Comparison of ENCODE assay signal across 9 cellular contexts in the genomic region with DNA sequence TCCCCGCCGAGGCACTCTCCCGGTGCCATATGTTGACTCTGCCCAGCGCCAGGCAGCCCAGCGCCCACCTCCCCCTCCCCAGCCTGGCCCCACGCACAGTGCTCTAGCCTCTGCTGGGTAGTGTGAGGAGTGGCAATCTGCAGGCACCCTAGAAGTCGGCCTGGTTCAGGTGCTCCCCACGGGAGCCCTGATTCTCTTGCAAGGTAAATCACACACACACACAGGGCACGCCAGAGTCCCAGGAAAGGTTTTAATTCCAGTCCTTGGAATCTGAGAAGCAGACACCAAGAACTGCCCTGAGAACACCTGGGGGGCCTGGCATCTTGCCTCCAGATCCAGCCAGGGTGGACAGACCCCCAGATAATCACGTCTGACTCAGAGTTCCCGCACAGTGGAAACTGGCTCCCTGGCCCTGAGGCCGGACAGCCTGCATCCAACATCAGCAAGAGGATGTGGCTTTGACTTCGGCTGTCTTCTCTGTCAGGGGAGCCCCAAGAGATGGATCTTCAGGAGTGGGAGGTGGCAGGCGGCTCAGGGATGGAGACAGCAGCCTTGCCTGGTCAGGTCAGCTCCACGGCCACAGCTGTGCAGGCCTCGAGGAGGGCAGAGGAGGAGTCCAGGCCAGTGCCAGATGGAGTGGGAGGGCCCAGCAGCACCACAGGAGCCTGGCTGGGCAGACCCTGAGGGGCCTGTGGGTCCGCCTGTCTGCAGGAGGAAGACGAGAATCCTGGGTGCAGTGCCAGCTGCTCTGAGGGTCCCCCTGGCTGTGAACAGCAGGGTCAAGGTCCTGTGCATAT. TPM values are rescaled to one million over a fixed set of nuclear protein-coding genes. Genes with fewer than 3 reads are reported as not detected.
DNase-seq lines count a peak whose midpoint lies in the region; ATAC-seq, FAIRE-seq and TF ChIP-seq lines count a peak whose summit lies in the region.
"Had no signal": no experiment of that assay in that cellular context is flagged by ENCODE, and none has a peak within 500 bp of the region (broad histone marks: within the 10 kb centered on the region; RNA-seq: fewer than 3 reads in every experiment).

No MANE protein-coding gene starts in this region.

- H3K4me1 ChIP-seq in H9 (ENCODE audit: insufficient read depth, low read length), result no peaks in the 10 kb centered on the region
- peaks cover 40% of the 10 kb centered on the region for H3K4me1 ChIP-seq in RWPE2 (ENCODE audit: insufficient read depth, poor library complexity, severe bottlenecking)
- H3K4me1 ChIP-seq in endothelial cell of umbilical vein (ENCODE audit: control insufficient read depth, extremely low read depth, insufficient read depth, low read length), result peaks cover 18% of the 10 kb centered on the region
- peaks cover 30% of the 10 kb centered on the region for H3K4me1 ChIP-seq in body of pancreas

- no peak overlapping the region for H2BK12ac ChIP-seq in H9 (ENCODE audit: insufficient read length, low read depth, low read length)

- H4K20me1 ChIP-seq in H9 (ENCODE audit: control insufficient read depth, insufficient read depth, insufficient read length) (no peaks in the 10 kb centered on the region), endothelial cell of umbilical vein (replicated peaks; ENCODE audit: control insufficient read depth, extremely low read depth, insufficient read depth, low read length) (no peaks in the 10 kb centered on the region)

- no peaks in the 10 kb centered on the region for H3K79me2 ChIP-seq in H9 (ENCODE audit: insufficient read depth, low read length)
- H3K79me2 ChIP-seq in endothelial cell of umbilical vein (ENCODE audit: control insufficient read depth, insufficient read depth, low read length), result no peaks in the 10 kb centered on the region

- H3K9me3 ChIP-seq in H9 (ENCODE audit: control insufficient read depth, low read depth, low read length) (no peaks in the 10 kb centered on the region), RWPE2 (ENCODE audit: severe bottlenecking) (no peaks in the 10 kb centered on the region), endothelial cell of umbilical vein (replicated peaks; ENCODE audit: control insufficient read depth, insufficient read depth, low read length) (no peaks in the 10 kb centered on the region), body of pancreas (no peaks in the 10 kb centered on the region)
- H3K9me3 ChIP-seq: heart left ventricle had no signal

- POLR2A ChIA-PET in endothelial cell of umbilical vein (lab: Charles Lee), result interaction anchor here (0.6 kb wide), 1 partner anchor 1062 kb away, joined by 7 read pairs; no protein-coding TSS in a partner anchor

- no peaks in the 10 kb centered on the region for H3K79me1 ChIP-seq in H9 (ENCODE audit: insufficient read depth, low read depth, low read length, poor library complexity, severe bottlenecking)

- no peak for TF ChIP-seq CTCF in H9 (conservative IDR thresholded peaks at IDR 0.05)
- no peak for TF ChIP-seq CTCF in RWPE2 (IDR thresholded peaks at IDR 0.05; ENCODE audit: poor library complexity, severe bottlenecking)
- TF ChIP-seq CTCF in endothelial cell of umbilical vein (IDR thresholded peaks at IDR 0.05; ENCODE audit: extremely low read depth in 1 of 2, insufficient read depth in 1 of 2, low read depth in 1 of 2, low read length in 2 of 2), result no peak
- TF ChIP-seq CTCF in body of pancreas (IDR thresholded peaks at IDR 0.05), result no peak
- TF ChIP-seq CTCF in GM13976 (IDR thresholded peaks at IDR 0.05; ENCODE audit: borderline replicate concordance, control extremely low read depth, extremely low read depth, insufficient read depth, missing control alignments), result no peak

- peaks cover 4% of the 10 kb centered on the region for H3K27me3 Mint-ChIP-seq in H9 (ENCODE audit: low read depth)

- in situ Hi-C loops in GM13976 (cut with MboI; ENCODE audit: low sequenced_read_pairs, unreplicated experiment), result no loop called here

- dilution Hi-C loops in endothelial cell of umbilical vein (cut with MboI; ENCODE audit: extremely low pct_ligation_motif_present, low sequenced_read_pairs), result no loop called here

- H3K23ac ChIP-seq in H9 (ENCODE audit: insufficient read length, low read depth, low read length), result no peak overlapping the region

- no peaks in the 10 kb centered on the region for H3K9me1 ChIP-seq in endothelial cell of umbilical vein (replicated peaks; ENCODE audit: control insufficient read depth, extremely low read depth, insufficient read depth, low read length)

- H3K4me3 Mint-ChIP-seq in H9, result peak overlapping the region; percentile 83 to 86; a peak in 1 of 5 replicates

- BruUV-seq in endothelial cell of umbilical vein (replicated peaks; lab: Mats Ljungman, UMichigan), result no TSS peak

- H3K4me3 ChIP-seq in RWPE2 (ENCODE audit: severe bottlenecking) (no peak overlapping the region), endothelial cell of umbilical vein (replicated peaks in 1 of 3; ENCODE audit: insufficient read depth in 1 of 3, low read depth in 1 of 3, low read length in 3 of 3) (no peak overlapping the region), body of pancreas (no peak overlapping the region)

- H2BK5ac ChIP-seq in H9 (ENCODE audit: insufficient read length, low read length), result no peak overlapping the region

- no peak for FAIRE-seq in endothelial cell of umbilical vein (lab: Jason Lieb, UNC)

- H3K36me3 ChIP-seq in RWPE2 (ENCODE audit: low read depth) (peaks cover 50% of the 10 kb centered on the region), endothelial cell of umbilical vein (ENCODE audit: control insufficient read depth in 2 of 2, extremely low read depth in 1 of 2, insufficient read depth in 2 of 2, low read length in 2 of 2) (peaks cover 0 to 23% of the 10 kb centered on the region in 2 experiments), body of pancreas (replicated peaks in 1 of 2; ENCODE audit: insufficient read depth in 1 of 2, low read depth in 2 of 2) (peaks cover 4 to 16% of the 10 kb centered on the region in 2 donors)

- H4K5ac ChIP-seq in H9 (ENCODE audit: insufficient read length, low read depth, low read length), result no peak overlapping the region

- H4K91ac ChIP-seq in H9 (ENCODE audit: insufficient read length, low read depth, low read length), result no peak overlapping the region

- H3K23me2 ChIP-seq in H9 (ENCODE audit: insufficient read length, low read depth, low read length, poor library complexity, severe bottlenecking), result no peaks in the 10 kb centered on the region

- H3K18ac ChIP-seq in H9 (ENCODE audit: insufficient read length, low read depth, low read length), result peak overlapping the region; percentile 5

- H3K9me3 Mint-ChIP-seq in H9, result no peaks in the 10 kb centered on the region

- peak overlapping the region in 2 of 3 experiments; percentile 44 to 92; a peak in 4 of 7 replicates for H3K27ac Mint-ChIP-seq in H9

- ATAC-seq in RWPE2 (ENCODE audit: low read depth) (no peak), body of pancreas (no peak), GM18870 (IDR thresholded peaks at IDR 0.05; ENCODE audit: unreplicated experiment) (no peak)

- WGBS in H9 (ENCODE audit: extremely low coverage, insufficient read length, low lambda C conversion rate), result no CpG with 5 or more reads among the region's 18 CpGs
- WGBS in body of pancreas, 2 donors, result 49 to 62% methylated on average over 3 to 15 of the region's 18 CpGs

- H3K9ac ChIP-seq in H9 (ENCODE audit: extremely low read depth, insufficient read length, low read length) (no peak overlapping the region), endothelial cell of umbilical vein (replicated peaks; ENCODE audit: extremely low read depth, insufficient read depth, low read length) (peak overlapping the region; percentile 37)

- DNase-seq in H9, result no peak
- DNase-seq in RWPE2 (ENCODE audit: low spot score), result no peak
- no peak for DNase-seq in endothelial cell of umbilical vein (ENCODE audit: low read depth, low spot score)
- DNase-seq in retina, result peak; percentile 42
- DNase-seq in body of pancreas, result no peak
- no peak for DNase-seq in GM13976 (ENCODE audit: low spot score)
- DNase-seq in kidney tubule cell (ENCODE audit: low spot score), result no peak

- no peak overlapping the region for H3K14ac ChIP-seq in H9 (ENCODE audit: insufficient read depth, low read length)

- H2AK5ac ChIP-seq in H9 (ENCODE audit: insufficient read length, low read length), result no peak overlapping the region

- intact Hi-C loops in endothelial cell of umbilical vein (cut with micrococcal nuclease), result loop anchor here (2.0 kb wide), 1 partner anchor 24 kb away; no protein-coding TSS in a partner anchor
- intact Hi-C loops in body of pancreas (cut with DNase I), result no loop called here

- no peak overlapping the region for H3K56ac ChIP-seq in H9 (ENCODE audit: insufficient read length, low read depth, low read length)

- H3T11ph ChIP-seq in H9 (ENCODE audit: low read length), result no peak overlapping the region

- H4K8ac ChIP-seq in H9 (replicated peaks; ENCODE audit: insufficient read length, low read depth, low read length), result no peak overlapping the region

- no peak overlapping the region for H3K4ac ChIP-seq in H9 (ENCODE audit: low read depth, low read length)

- H2BK120ac ChIP-seq in H9 (ENCODE audit: low read depth, low read length, poor library complexity, severe bottlenecking), result no peak overlapping the region

- H3K36me3 Mint-ChIP-seq in H9 (ENCODE audit: insufficient read depth in 1 of 3, low read depth in 3 of 3), result peaks cover 12 to 40% (median 27%) of the 10 kb centered on the region in 3 experiments; a peak in 6 of 7 replicates

- H2BK20ac ChIP-seq in H9 (ENCODE audit: low read depth, low read length, poor library complexity, severe bottlenecking), result no peak overlapping the region

- H3K27ac ChIP-seq in H9 (ENCODE audit: insufficient read length, low read depth, low read length) (no peak overlapping the region), RWPE2 (ENCODE audit: poor library complexity, severe bottlenecking) (peak overlapping the region; percentile 95), endothelial cell of umbilical vein (ENCODE audit: insufficient read depth, low read depth, low read length) (peak overlapping the region; percentile 91), body of pancreas (peak overlapping the region in 2 of 4 donors; percentile 69 to 74)

- TF ChIP-seq POLR2A in endothelial cell of umbilical vein (IDR thresholded peaks at IDR 0.05; ENCODE audit: low read depth, low read length) (no peak), body of pancreas (IDR thresholded peaks at IDR 0.05) (no peak)

- no peak overlapping the region for H2AFZ ChIP-seq in H9 (ENCODE audit: low read length)
- H2AFZ ChIP-seq in endothelial cell of umbilical vein (ENCODE audit: low read depth, low read length), result no peak overlapping the region

- no peaks in the 10 kb centered on the region; the same call in 1 of the 2 replicates for H3K27me3 ChIP-seq in H9 (ENCODE audit: insufficient read depth, low read length)
- no peaks in the 10 kb centered on the region for H3K27me3 ChIP-seq in RWPE2 (ENCODE audit: insufficient read depth, poor library complexity, severe bottlenecking)
- H3K27me3 ChIP-seq in endothelial cell of umbilical vein (ENCODE audit: control insufficient read depth in 2 of 2, insufficient read depth in 2 of 2, low read length in 2 of 2), result no peaks in the 10 kb centered on the region
- no peaks in the 10 kb centered on the region for H3K27me3 ChIP-seq in body of pancreas
- H3K27me3 ChIP-seq: heart left ventricle had no signal

- peaks cover 20 to 21% of the 10 kb centered on the region in 2 experiments for H3K4me1 Mint-ChIP-seq in H9

- CTCF ChIA-PET in endothelial cell of umbilical vein (lab: Charles Lee), result interaction anchor here (0.7 to 8.7 kb wide), 3 partner anchors 9 to 26 kb away, joined by 3 to 225 read pairs (median 3); a partner anchor contains a TSS

- H3K4me2 ChIP-seq in H9 (ENCODE audit: insufficient read depth, insufficient read length, low read length) (no peak overlapping the region), endothelial cell of umbilical vein (ENCODE audit: insufficient read depth, low read length) (no peak overlapping the region)

- no peak overlapping the region for H2BK15ac ChIP-seq in H9 (ENCODE audit: low read depth, low read length)

RNA-seq across cellular contexts. Expression of a gene that starts 1.1 kb away (rescaled TPM):
- total RNA-seq in H9 (2021) (5.4 and 5.5 TPM in 2 replicates), endothelial cell of umbilical vein (9.1 and 10.2 TPM in 2 replicates), body of pancreas (10 to 100 TPM in 1 of 2 donors, under 1 TPM in 1; 0.99 to 11.4 TPM)
- 4.4 and 4.7 TPM in 2 replicates for polyA plus RNA-seq in endothelial cell of umbilical vein
- 2.3 and 3.1 TPM in 2 replicates for polyA plus RNA-seq in endothelial cell of umbilical vein (2011; cell fraction: cytosol; rRNA removed)
- 10.3 and 10.8 TPM in 2 replicates for polyA plus RNA-seq in endothelial cell of umbilical vein (2011; cell fraction: nucleus; rRNA removed)
- polyA plus RNA-seq in endothelial cell of umbilical vein (2012), result 7.1 TPM in 2 replicates
- 1.1 and 1.9 TPM in 2 replicates for polyA minus RNA-seq in endothelial cell of umbilical vein
- polyA minus RNA-seq in endothelial cell of umbilical vein (2011; cell fraction: cytosol; rRNA and poly(A)+ RNA removed), result 17.3 TPM
- 3.7 and 6.7 TPM in 2 replicates for polyA minus RNA-seq in endothelial cell of umbilical vein (2011; cell fraction: nucleus; rRNA and poly(A)+ RNA removed)

RNA-seq across cellular contexts. Expression of a gene that starts 7.6 kb away (rescaled TPM):
- total RNA-seq in H9 (2021) (50.1 and 50.5 TPM in 2 replicates), endothelial cell of umbilical vein (51.1 and 53.1 TPM in 2 replicates), body of pancreas (10 to 100 TPM; 19.4 to 23.1 TPM)
- 43.8 and 51.4 TPM in 2 replicates for polyA plus RNA-seq in endothelial cell of umbilical vein
- 48.6 and 55.7 TPM in 2 replicates for polyA plus RNA-seq in endothelial cell of umbilical vein (2011; cell fraction: cytosol; rRNA removed)
- 37.6 and 44.7 TPM in 2 replicates for polyA plus RNA-seq in endothelial cell of umbilical vein (2011; cell fraction: nucleus; rRNA removed)
- polyA plus RNA-seq in endothelial cell of umbilical vein (2012), result 45.8 and 49.6 TPM in 2 replicates
- 14.6 and 16.2 TPM in 2 replicates for polyA minus RNA-seq in endothelial cell of umbilical vein
- polyA minus RNA-seq in endothelial cell of umbilical vein (2011; cell fraction: cytosol; rRNA and poly(A)+ RNA removed), result 27.4 TPM
- polyA minus RNA-seq in endothelial cell of umbilical vein (2011; cell fraction: nucleus; rRNA and poly(A)+ RNA removed), result 8.8 and 8.9 TPM in 2 replicates

RNA-seq across cellular contexts. Expression of a gene that starts 10.1 kb away (rescaled TPM):
- total RNA-seq in H9 (2021) (24.3 and 26.3 TPM in 2 replicates), endothelial cell of umbilical vein (21.2 and 22.7 TPM in 2 replicates), body of pancreas (10 to 100 TPM; 17.8 to 20.8 TPM)
- 21.6 and 23.7 TPM in 2 replicates for polyA plus RNA-seq in endothelial cell of umbilical vein
- polyA plus RNA-seq in endothelial cell of umbilical vein (2011; cell fraction: cytosol; rRNA removed), result 14.1 and 15.5 TPM in 2 replicates
- polyA plus RNA-seq in endothelial cell of umbilical vein (2011; cell fraction: nucleus; rRNA removed), result 7.4 and 8.1 TPM in 2 replicates
- 29.7 and 30.5 TPM in 2 replicates for polyA plus RNA-seq in endothelial cell of umbilical vein (2012)
- polyA minus RNA-seq in endothelial cell of umbilical vein, result 8.3 and 9.9 TPM in 2 replicates
- polyA minus RNA-seq in endothelial cell of umbilical vein (2011; cell fraction: cytosol; rRNA and poly(A)+ RNA removed), result 7.9 TPM
- polyA minus RNA-seq in endothelial cell of umbilical vein (2011; cell fraction: nucleus; rRNA and poly(A)+ RNA removed), result 1.7 and 2.5 TPM in 2 replicates

RNA-seq across cellular contexts. Expression of a gene that starts 20.5 kb away (rescaled TPM):
- total RNA-seq in H9 (2021) (1.3 and 1.5 TPM in 2 replicates), endothelial cell of umbilical vein (not detected in 2 replicates), body of pancreas (10 to 100 TPM; 10.6 to 86.0 TPM)
- polyA plus RNA-seq in endothelial cell of umbilical vein, result 0.03 and 0.10 TPM in 2 replicates
- 0.01 TPM in 1 of 2 replicates, not detected in the other for polyA plus RNA-seq in endothelial cell of umbilical vein (2011; cell fraction: cytosol; rRNA removed)
- polyA plus RNA-seq in endothelial cell of umbilical vein (2011; cell fraction: nucleus; rRNA removed), result 0.04 and 0.07 TPM in 2 replicates
- polyA plus RNA-seq in endothelial cell of umbilical vein (2012), result 0.08 and 0.10 TPM in 2 replicates
- polyA minus RNA-seq in endothelial cell of umbilical vein, result not detected in 2 replicates
- not detected for polyA minus RNA-seq in endothelial cell of umbilical vein (2011; cell fraction: cytosol; rRNA and poly(A)+ RNA removed)
- not detected in 2 replicates for polyA minus RNA-seq in endothelial cell of umbilical vein (2011; cell fraction: nucleus; rRNA and poly(A)+ RNA removed)

RNA-seq across cellular contexts. Expression of a gene that starts 34.3 kb away (rescaled TPM):
- total RNA-seq in H9 (2021) (29.7 and 29.8 TPM in 2 replicates), endothelial cell of umbilical vein (4.8 and 5.2 TPM in 2 replicates), body of pancreas (10 to 100 TPM in 1 of 2 donors, 1 to 10 TPM in 1; 5.4 to 14.2 TPM)
- polyA plus RNA-seq in endothelial cell of umbilical vein, result 2.4 TPM in 2 replicates
- polyA plus RNA-seq in endothelial cell of umbilical vein (2011; cell fraction: cytosol; rRNA removed), result 1.6 and 1.8 TPM in 2 replicates
- 5.7 and 6.3 TPM in 2 replicates for polyA plus RNA-seq in endothelial cell of umbilical vein (2011; cell fraction: nucleus; rRNA removed)
- 1.9 and 2.8 TPM in 2 replicates for polyA plus RNA-seq in endothelial cell of umbilical vein (2012)
- 2.4 TPM in 2 replicates for polyA minus RNA-seq in endothelial cell of umbilical vein
- polyA minus RNA-seq in endothelial cell of umbilical vein (2011; cell fraction: cytosol; rRNA and poly(A)+ RNA removed), result 15.2 TPM
- 1.6 and 1.8 TPM in 2 replicates for polyA minus RNA-seq in endothelial cell of umbilical vein (2011; cell fraction: nucleus; rRNA and poly(A)+ RNA removed)
